1 cellular context compared by ENCODE assay signal in genomic region chr19:38329651-38330050, GRCh38.
TF ChIP-seq lines count a peak whose summit lies in the region.

No MANE protein-coding gene starts in this region.

TF ChIP-seq in HCT116, 20 proteins besides CTCF, POLR2A, EP300 and RAD21:
- TF ChIP-seq POLR2AphosphoS5 (IDR thresholded peaks at IDR 0.05; ENCODE audit: low read depth, low read length) (no peak), ZBTB33 (IDR thresholded peaks at IDR 0.05; ENCODE audit: extremely low read depth, insufficient replicate concordance, low read length) (no peak), YY1 (IDR thresholded peaks at IDR 0.05; ENCODE audit: extremely low read depth, insufficient replicate concordance, low read depth, low read length) (no peak), ATF3 (IDR thresholded peaks at IDR 0.05) (no peak), CBX3 (IDR thresholded peaks at IDR 0.05; ENCODE audit: low read depth) (no peak), ELF1 (IDR thresholded peaks at IDR 0.05; ENCODE audit: borderline replicate concordance, low read depth) (no peak), ZFX (IDR thresholded peaks at IDR 0.05) (no peak)
TF ChIP-seq in HCT116: peak in this region for 0.
